1 cellular context compared by ENCODE assay signal in the genomic region with DNA sequence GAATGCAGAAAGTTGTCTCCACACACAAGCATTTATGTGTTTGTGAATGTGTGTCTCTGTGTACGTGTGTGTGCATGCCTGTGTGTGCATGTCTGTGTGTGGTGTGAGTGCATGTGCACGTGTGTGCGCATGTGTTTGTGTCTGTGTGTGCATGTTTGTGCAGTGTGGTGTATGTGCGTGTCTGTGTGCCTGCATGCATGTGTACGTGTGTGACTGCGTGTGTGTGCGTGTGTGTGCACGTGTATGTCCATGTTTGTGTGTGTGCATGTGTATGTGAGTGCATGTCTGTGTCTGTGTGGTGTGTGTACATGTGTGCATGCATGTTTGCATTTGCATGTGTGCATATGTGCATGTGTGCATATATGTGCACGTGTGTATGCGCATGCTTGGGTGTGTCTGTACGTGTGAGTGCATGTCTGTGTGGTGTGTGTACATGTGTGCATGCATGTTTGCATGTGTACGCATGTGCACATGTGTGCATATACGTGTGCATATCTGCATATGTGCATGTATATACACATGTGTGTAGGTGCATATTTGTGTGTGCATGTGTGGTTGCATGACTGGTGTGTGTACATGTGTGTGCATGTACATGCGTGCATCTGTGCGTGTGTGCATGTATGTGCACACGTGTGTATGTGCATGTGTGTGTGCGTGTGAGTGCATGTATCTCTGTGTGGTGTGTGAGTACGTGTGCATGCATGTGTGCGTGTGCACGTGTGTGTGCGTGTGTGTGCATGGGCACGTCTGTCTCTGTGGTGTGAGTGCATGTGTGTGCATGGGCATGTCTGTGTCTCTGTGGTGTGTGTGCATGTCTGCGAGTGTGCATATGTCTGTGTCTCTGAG.
TF ChIP-seq lines count a peak whose summit lies in the region.

No MANE protein-coding gene starts in this region.

TF ChIP-seq in WTC11, 78 proteins besides CTCF, POLR2A, EP300 and RAD21 (continued from another document):
- TF ChIP-seq JAZF1 (CRISPR knock-in tag; IDR thresholded peaks at IDR 0.05) = no peak
- TF ChIP-seq ZNF138 (CRISPR knock-in tag; conservative IDR thresholded peaks at IDR 0.05) = 0 out of 2 replicates have a peak, but pooled peaks have one; percentile 19
- no peak for TF ChIP-seq NFATC4 (CRISPR knock-in tag; IDR thresholded peaks at IDR 0.05)
- no peak for TF ChIP-seq ZNF416 (CRISPR knock-in tag; IDR thresholded peaks at IDR 0.05)
- TF ChIP-seq RORB (CRISPR knock-in tag; IDR thresholded peaks at IDR 0.05) = no peak
